In the genomic region with DNA sequence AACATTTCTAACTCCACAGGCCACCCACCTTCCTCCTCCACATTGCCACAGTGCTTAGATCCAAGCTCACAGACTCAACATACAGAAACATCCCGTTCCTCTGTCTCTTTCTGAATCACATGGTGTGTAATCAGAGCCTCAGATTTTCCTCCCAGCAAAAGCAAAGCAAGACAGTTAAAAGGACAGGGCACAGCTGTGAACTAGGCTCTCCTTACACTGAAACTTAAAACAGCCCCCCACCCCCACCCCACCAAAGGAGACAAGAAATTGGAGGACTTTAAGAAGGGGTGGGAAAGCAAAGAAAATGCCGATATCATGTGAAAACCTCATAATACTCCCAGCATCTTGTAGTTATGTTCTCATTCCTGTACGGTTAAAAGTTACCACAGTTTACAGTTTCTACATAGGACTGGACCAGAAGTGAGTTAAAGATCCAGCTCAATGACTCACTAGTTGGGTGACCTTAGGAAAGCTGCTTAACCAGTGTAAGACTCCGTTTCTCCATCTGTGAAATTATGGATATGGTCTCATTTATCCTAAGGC, we compare ENCODE assay signal across 10 cellular contexts. TPM values are rescaled to one million over a fixed set of nuclear protein-coding genes. Genes with fewer than 3 reads are reported as not detected.
DNase-seq lines count a peak whose midpoint lies in the region; ATAC-seq and TF ChIP-seq lines count a peak whose summit lies in the region.
"Had no signal": no experiment of that assay in that cellular context is flagged by ENCODE, and none has a peak within 500 bp of the region (broad histone marks: within the 10 kb centered on the region; RNA-seq: fewer than 3 reads in every experiment).

No MANE protein-coding gene starts in this region.

- no peaks in the 10 kb centered on the region for H3K9me3 ChIP-seq in ovary

- H3K36me3 ChIP-seq in ovary = no peaks in the 10 kb centered on the region

- peak overlapping the region; percentile 29 for H3K4me3 ChIP-seq in AG09309 (ENCODE audit: control insufficient read depth, low read depth, low read length)
- no peak overlapping the region for H3K4me3 ChIP-seq in ovary

- peak overlapping the region; percentile 95 for H3K27ac ChIP-seq in epithelial cell of prostate
- peak overlapping the region; percentile 31 to 62 for H3K27ac ChIP-seq in ovary

- no peak for ATAC-seq in GM19351 (IDR thresholded peaks at IDR 0.05; ENCODE audit: unreplicated experiment)

- no peak for TF ChIP-seq CTCF in AG09309 (IDR thresholded peaks at IDR 0.05; ENCODE audit: control insufficient read depth, insufficient read depth, low read depth, low read length, missing control alignments)
- TF ChIP-seq CTCF in ovary (IDR thresholded peaks at IDR 0.05) = no peak

- peaks cover 12% of the 10 kb centered on the region for H3K4me1 ChIP-seq in ovary (ENCODE audit: insufficient read depth)

- no peak for TF ChIP-seq EP300 in ovary (IDR thresholded peaks at IDR 0.05)

- TF ChIP-seq POLR2A in ovary (IDR thresholded peaks at IDR 0.05) = no peak

- H3K27me3 ChIP-seq in ovary = no peaks in the 10 kb centered on the region

- peak; percentile 44 for DNase-seq in AG09309 (ENCODE audit: low read depth)
- peak; percentile 31 for DNase-seq in NCI-H82 (lab: John Stamatoyannopoulos, UW)
- no peak for DNase-seq in epithelial cell of prostate (ENCODE audit: low read depth, low spot score)
- DNase-seq in ovary = no peak
- DNase-seq in AML-193 (lab: John Stamatoyannopoulos, UW) = no peak
- DNase-seq in stimulated activated CD4-positive, alpha-beta T cell treated with anti-CD3 and anti-CD28 coated beads, Interleukin-4, amount 100 ng/mL, for 4 hours = no peak
- DNase-seq in NCI-H146 (lab: John Stamatoyannopoulos, UW) = no peak
- DNase-seq: activated CD4-positive, alpha-beta T cell treated with anti-CD3 and anti-CD28 coated beads, Interleukin-2, amount 50 U/mL, for 1 hour; NCI-H2081 treated with DMSO at 0.1 percent for 48 hours had no signal

- intact Hi-C loops in ovary (cut with DNase I) = no loop called here

- WGBS in ovary, 3 donors = 4 to 12% (median 7%) methylated on average over 4 of the region's 4 CpGs

RNA-seq across cellular contexts. Expression of a gene that starts 4.8 kb away (rescaled TPM):
- total RNA-seq in ovary = 100 to 1,000 TPM; 241 to 404 (median 275) TPM
- 100 to 1,000 TPM; 193 to 302 TPM for polyA plus RNA-seq in ovary

RNA-seq across cellular contexts. Expression of a gene that starts 44.5 kb away (rescaled TPM):
- total RNA-seq in ovary = 1 to 10 TPM in 1 of 7 donors, under 1 TPM in 4, not detected in 2; 0.12 to 1.3 (median 0.33) TPM
- under 1 TPM; 0.07 to 0.70 TPM for polyA plus RNA-seq in ovary

Comparison
In these comparisons a context has a peak if more than half of its experiments do, and no peak if none do; other contexts are left out.
1. DNase-seq: peak in AG09309 (single experiment) and NCI-H82 (single experiment); none in epithelial cell of prostate (single experiment), ovary (0 of 5), AML-193 (0 of 2), stimulated activated CD4-positive, alpha-beta T cell treated with anti-CD3 and anti-CD28 coated beads, Interleukin-4, amount 100 ng/mL, for 4 hours (0 of 2) and NCI-H146 (single experiment).